Comparison of ENCODE assay signal across 1 cellular context in genomic region chr7:100428967-100429636, GRCh38.
TF ChIP-seq lines count a peak whose summit lies in the region.

No MANE protein-coding gene starts in this region.

TF ChIP-seq in HepG2, 621 proteins besides CTCF, POLR2A, EP300 and RAD21 (continued from another document and continues in another):
- TF ChIP-seq PAWR (CRISPR knock-in tag; IDR thresholded peaks at IDR 0.05; ENCODE audit: borderline replicate concordance) (no peak), ZSCAN29 (CRISPR knock-in tag; conservative IDR thresholded peaks at IDR 0.05) (no peak), GLMP (CRISPR knock-in tag; IDR thresholded peaks at IDR 0.05; ENCODE audit: borderline replicate concordance) (no peak), GATAD2A (CRISPR knock-in tag; IDR thresholded peaks at IDR 0.05) (peak; percentile 28), TRAFD1 (CRISPR knock-in tag; IDR thresholded peaks at IDR 0.05; ENCODE audit: borderline replicate concordance) (no peak), RFXAP (CRISPR knock-in tag; IDR thresholded peaks at IDR 0.05; ENCODE audit: borderline replicate concordance) (peak; percentile 47; the same call in 1 of the 2 replicates), ZNF670 (CRISPR knock-in tag; IDR thresholded peaks at IDR 0.05; ENCODE audit: borderline replicate concordance) (no peak), SP140L (CRISPR knock-in tag; IDR thresholded peaks at IDR 0.05; ENCODE audit: borderline replicate concordance) (peak; percentile 73; the same call in 1 of the 2 replicates), ZGPAT (CRISPR knock-in tag; IDR thresholded peaks at IDR 0.05) (no peak), PBX3 (CRISPR knock-in tag; IDR thresholded peaks at IDR 0.05; ENCODE audit: borderline replicate concordance) (no peak), EZH2 (conservative IDR thresholded peaks at IDR 0.05; ENCODE audit: low read depth, low read length) (no peak), DR1 (CRISPR knock-in tag; IDR thresholded peaks at IDR 0.05) (no peak), ZNF138 (CRISPR knock-in tag; IDR thresholded peaks at IDR 0.05; ENCODE audit: low read depth) (no peak; the same call in 1 of the 2 replicates), ZNF275 (CRISPR knock-in tag; IDR thresholded peaks at IDR 0.05; ENCODE audit: borderline replicate concordance) (0 out of 2 replicates have a peak, but pooled peaks have one; percentile 15), ZMYM2 (CRISPR knock-in tag; IDR thresholded peaks at IDR 0.05) (no peak), RAD51 (IDR thresholded peaks at IDR 0.05; ENCODE audit: borderline replicate concordance) (no peak), ZNF547 (CRISPR knock-in tag; IDR thresholded peaks at IDR 0.05) (peak; percentile 4; the same call in 1 of the 2 replicates), ZMYM4 (CRISPR knock-in tag; IDR thresholded peaks at IDR 0.05) (peak; percentile 46), ZNF678 (CRISPR knock-in tag; IDR thresholded peaks at IDR 0.05) (peak; percentile 28), ZNF609 (CRISPR knock-in tag; IDR thresholded peaks at IDR 0.05; ENCODE audit: borderline replicate concordance) (peak; percentile 9; the same call in 1 of the 2 replicates), ZNF891 (CRISPR knock-in tag; IDR thresholded peaks at IDR 0.05) (no peak), SUZ12 (IDR thresholded peaks at IDR 0.05; ENCODE audit: low read depth, low read length) (no peak), MYC (CRISPR knock-in tag; IDR thresholded peaks at IDR 0.05; ENCODE audit: borderline replicate concordance) (peak; percentile 88), SIN3B (IDR thresholded peaks at IDR 0.05; ENCODE audit: low read length) (0 out of 2 replicates have a peak, but pooled peaks have one; percentile 41), ZNF224 (CRISPR knock-in tag; IDR thresholded peaks at IDR 0.05) (no peak), MYNN (CRISPR knock-in tag; IDR thresholded peaks at IDR 0.05; ENCODE audit: low read depth) (no peak), ZNF354B (CRISPR knock-in tag; IDR thresholded peaks at IDR 0.05) (no peak; the same call in 1 of the 2 replicates), ATRX (CRISPR knock-in tag; IDR thresholded peaks at IDR 0.05; ENCODE audit: borderline replicate concordance) (no peak), HOXA5 (CRISPR knock-in tag; IDR thresholded peaks at IDR 0.05) (no peak; the same call in 1 of the 2 replicates), ZNF780A (CRISPR knock-in tag; IDR thresholded peaks at IDR 0.05) (no peak; the same call in 1 of the 2 replicates), ZNF772 (CRISPR knock-in tag; IDR thresholded peaks at IDR 0.05) (0 out of 2 replicates have a peak, but pooled peaks have one; percentile 5), ZNF432 (CRISPR knock-in tag; IDR thresholded peaks at IDR 0.05; ENCODE audit: borderline replicate concordance) (no peak), CEBPZ (IDR thresholded peaks at IDR 0.05; ENCODE audit: low read length) (no peak), HCFC1 (IDR thresholded peaks at IDR 0.05; ENCODE audit: low read depth, low read length) (no peak; the same call in 1 of the 2 replicates), GPBP1L1 (CRISPR knock-in tag; IDR thresholded peaks at IDR 0.05) (no peak), WIZ (CRISPR knock-in tag; IDR thresholded peaks at IDR 0.05) (peak; percentile 27; the same call in 1 of the 2 replicates), ZZZ3 (CRISPR knock-in tag; IDR thresholded peaks at IDR 0.05; ENCODE audit: borderline replicate concordance) (no peak), ZNF253 (CRISPR knock-in tag; IDR thresholded peaks at IDR 0.05; ENCODE audit: borderline replicate concordance) (no peak), ZNF766 (CRISPR knock-in tag; IDR thresholded peaks at IDR 0.05; ENCODE audit: borderline replicate concordance) (no peak; the same call in none of the 2 replicates), ZMYM3 (CRISPR knock-in tag; IDR thresholded peaks at IDR 0.05) (no peak), NFIC (IDR thresholded peaks at IDR 0.05; ENCODE audit: low read length) (no peak), ZBTB42 (CRISPR knock-in tag; IDR thresholded peaks at IDR 0.05) (no peak), ZNF777 (CRISPR knock-in tag; IDR thresholded peaks at IDR 0.05) (no peak), NKX3-1 (CRISPR knock-in tag; IDR thresholded peaks at IDR 0.05) (no peak)
